ENCODE assay signal across 17 cellular contexts in the genomic region with DNA sequence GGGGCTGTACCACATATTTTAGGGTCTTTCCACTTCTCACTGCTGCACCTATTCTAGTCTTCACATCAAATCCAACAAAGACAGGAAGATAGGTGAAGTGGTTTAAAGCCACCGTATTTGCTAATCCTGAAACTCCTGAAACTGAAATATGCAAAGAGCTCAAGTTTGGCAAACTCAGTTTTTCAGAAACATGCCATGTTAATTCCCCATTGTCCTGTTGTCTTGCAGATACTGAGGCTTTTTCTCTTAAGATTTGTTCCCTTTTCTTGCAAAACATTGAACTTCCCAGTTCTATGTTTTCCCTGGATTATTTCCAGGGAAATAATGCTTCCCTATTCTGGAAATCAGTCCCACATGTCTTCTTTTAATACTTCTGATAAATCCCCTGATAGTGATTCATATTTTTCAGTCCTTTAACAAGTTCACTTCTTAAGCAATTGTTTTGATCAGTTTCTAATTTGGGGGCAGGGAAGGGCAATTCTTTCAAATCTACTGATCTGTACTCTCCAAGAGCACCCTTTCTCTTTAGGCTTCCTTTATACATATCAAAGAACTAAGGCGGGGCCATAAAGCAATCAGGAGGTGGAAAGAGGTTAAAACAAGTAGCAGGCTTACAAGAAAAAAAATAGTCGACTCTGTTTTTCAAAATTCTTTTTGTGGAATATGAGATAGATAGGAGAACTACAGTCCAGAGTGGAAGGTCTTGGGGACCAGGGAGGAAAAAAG.
DNase-seq lines count a peak whose midpoint lies in the region; ATAC-seq and FAIRE-seq lines count a peak whose summit lies in the region.
"Had no signal": no experiment of that assay in that cellular context is flagged by ENCODE, and none has a peak within 500 bp of the region (broad histone marks: within the 10 kb centered on the region; RNA-seq: fewer than 3 reads in every experiment).

No MANE protein-coding gene starts in this region.

- DNase-seq in sciatic nerve (ENCODE audit: low spot score) = no peak
- DNase-seq in NCI-H2227 treated with DMSO at 0.1 percent for 48 hours (lab: John Stamatoyannopoulos, UW) = no peak
- no peak for DNase-seq in T-helper 2 cell
- DNase-seq: activated CD4-positive, alpha-beta T cell treated with anti-CD3 and anti-CD28 coated beads for 4 hours; activated T-cell treated with anti-CD3 and anti-CD28 coated beads, Interleukin-2, amount 50 U/mL, for 4 hours; CD4-positive, CD25-positive, alpha-beta regulatory T cell; islet precursor cell; KG1; NCI-H1436; NCI-H524 treated with DMSO at 0.1 percent for 48 hours; stimulated activated CD4-positive, alpha-beta T cell treated with anti-CD3 and anti-CD28 coated beads, Interleukin-4, amount 100 ng/mL, for 1 hour; T-helper 17 cell had no signal

- intact Hi-C loops in sciatic nerve (cut with DNase I) = no loop called here

- FAIRE-seq in endometrium (lab: Jason Lieb, UNC) = peak; percentile 50

- peak; percentile 69 for ATAC-seq in GM18502 (IDR thresholded peaks at IDR 0.05; ENCODE audit: poor library complexity, unreplicated experiment)
- peak; percentile 86 for ATAC-seq in HG02610 (IDR thresholded peaks at IDR 0.05; ENCODE audit: unreplicated experiment)
- peak; percentile 74 for ATAC-seq in sciatic nerve
- no peak for ATAC-seq in GM21825 (IDR thresholded peaks at IDR 0.05; ENCODE audit: unreplicated experiment)
- ATAC-seq: activated T-cell treated with anti-CD3 and anti-CD28 coated beads, Interleukin-2, amount 50 U/mL, for 4 hours; Panc1; T-helper 17 cell had no signal
